9 cellular contexts compared by ENCODE assay signal in genomic region chr9:73200694-73201432, GRCh38. TPM values are rescaled to one million over a fixed set of nuclear protein-coding genes. Genes with fewer than 3 reads are reported as not detected.
DNase-seq lines count a peak whose midpoint lies in the region; ATAC-seq, FAIRE-seq and TF ChIP-seq lines count a peak whose summit lies in the region.
"Had no signal": no experiment of that assay in that cellular context is flagged by ENCODE, and none has a peak within 500 bp of the region (broad histone marks: within the 10 kb centered on the region; RNA-seq: fewer than 3 reads in every experiment).

No MANE protein-coding gene starts in this region.

- TF ChIP-seq CTCF in AG09309 (IDR thresholded peaks at IDR 0.05; ENCODE audit: control insufficient read depth, insufficient read depth, low read depth, low read length, missing control alignments) (peak; percentile 48), kidney (IDR thresholded peaks at IDR 0.05; ENCODE audit: borderline replicate concordance, extremely low read depth, insufficient read depth) (peak; percentile 38)

- H3K36me3 ChIP-seq in kidney (ENCODE audit: control insufficient read depth in 1 of 2, insufficient read depth in 2 of 2, low read length in 2 of 2) = no peaks in the 10 kb centered on the region
- H3K36me3 ChIP-seq: HAP-1 had no signal

- no peak overlapping the region for H3K4me3 ChIP-seq in AG09309 (ENCODE audit: control insufficient read depth, low read depth, low read length)
- no peak overlapping the region for H3K4me3 ChIP-seq in kidney (ENCODE audit: low read length in 2 of 2)
- H3K4me3 ChIP-seq: HAP-1 had no signal

- no peak overlapping the region for H3K27ac ChIP-seq in kidney (ENCODE audit: low read depth in 2 of 2, low read length in 2 of 2)

- H3K9ac ChIP-seq in kidney (ENCODE audit: low read length in 2 of 2) = no peak overlapping the region

- intact Hi-C loops in kidney (cut with DNase I) = no loop called here

- CTCF ChIA-PET in activated CD4-positive, alpha-beta T cell treated with anti-CD3 and anti-CD28 coated beads, Interleukin-2, amount 10 ng/mL, durations not matched to agents 7 days and 5 days (lab: Charles Lee) = interaction anchor here (1.5 kb wide), 1 partner anchor 9 kb away, joined by 3 read pairs; no protein-coding TSS in a partner anchor

- POLR2A ChIA-PET in activated CD4-positive, alpha-beta T cell treated with anti-CD3 and anti-CD28 coated beads, Interleukin-2, amount 10 ng/mL, durations not matched to agents 7 days and 5 days (lab: Charles Lee) = no interaction called here

- no peaks in the 10 kb centered on the region for H3K4me1 Mint-ChIP-seq in activated T-helper 17 cell treated with anti-CD3 and anti-CD28 coated beads, Interleukin-2, amount 50 U/mL, for 72 hours
- H3K4me1 Mint-ChIP-seq in activated CD4-positive, alpha-beta T cell treated with anti-CD3 and anti-CD28 coated beads, Interleukin-2, amount 10 ng/mL, durations not matched to agents 7 days and 5 days = no peaks in the 10 kb centered on the region

- ATAC-seq in GM18511 (IDR thresholded peaks at IDR 0.05; ENCODE audit: unreplicated experiment) (peak; percentile 60), HG02642 (IDR thresholded peaks at IDR 0.05; ENCODE audit: poor library complexity, unreplicated experiment) (no peak), HG02870 (IDR thresholded peaks at IDR 0.05; ENCODE audit: unreplicated experiment) (no peak)
- ATAC-seq in activated T-helper 17 cell treated with anti-CD3 and anti-CD28 coated beads, Interleukin-2, amount 50 U/mL, for 72 hours (replicated peaks) = peak; percentile 35

- H3K4me3 Mint-ChIP-seq in activated T-helper 17 cell treated with anti-CD3 and anti-CD28 coated beads, Interleukin-2, amount 50 U/mL, for 72 hours = no peak overlapping the region
- no peak overlapping the region for H3K4me3 Mint-ChIP-seq in activated CD4-positive, alpha-beta T cell treated with anti-CD3 and anti-CD28 coated beads, Interleukin-2, amount 10 ng/mL, durations not matched to agents 7 days and 5 days

- H3K27me3 Mint-ChIP-seq in activated T-helper 17 cell treated with anti-CD3 and anti-CD28 coated beads, Interleukin-2, amount 50 U/mL, for 72 hours = peaks cover 8% of the 10 kb centered on the region
- H3K27me3 Mint-ChIP-seq in activated CD4-positive, alpha-beta T cell treated with anti-CD3 and anti-CD28 coated beads, Interleukin-2, amount 10 ng/mL, durations not matched to agents 7 days and 5 days = peaks cover 9% of the 10 kb centered on the region

- DNase-seq in AG09309 (ENCODE audit: low read depth) = no peak
- peak; percentile 16 for DNase-seq in NCI-H1105 (lab: John Stamatoyannopoulos, UW)
- DNase-seq in kidney = no peak
- DNase-seq in activated CD4-positive, alpha-beta T cell treated with anti-CD3 and anti-CD28 coated beads, Interleukin-2, amount 10 ng/mL, durations not matched to agents 7 days and 5 days = no peak

- no peak overlapping the region for H3K27ac Mint-ChIP-seq in activated T-helper 17 cell treated with anti-CD3 and anti-CD28 coated beads, Interleukin-2, amount 50 U/mL, for 72 hours
- no peak overlapping the region for H3K27ac Mint-ChIP-seq in activated CD4-positive, alpha-beta T cell treated with anti-CD3 and anti-CD28 coated beads, Interleukin-2, amount 10 ng/mL, durations not matched to agents 7 days and 5 days

- no peaks in the 10 kb centered on the region for H3K36me3 Mint-ChIP-seq in activated T-helper 17 cell treated with anti-CD3 and anti-CD28 coated beads, Interleukin-2, amount 50 U/mL, for 72 hours (ENCODE audit: low read depth)
- H3K36me3 Mint-ChIP-seq in activated CD4-positive, alpha-beta T cell treated with anti-CD3 and anti-CD28 coated beads, Interleukin-2, amount 10 ng/mL, durations not matched to agents 7 days and 5 days (ENCODE audit: low read depth) = no peaks in the 10 kb centered on the region

- no peaks in the 10 kb centered on the region for H3K4me1 ChIP-seq in kidney (ENCODE audit: control insufficient read depth in 1 of 2, insufficient read depth in 1 of 2, low read depth in 1 of 2, low read length in 2 of 2)
- H3K4me1 ChIP-seq: HAP-1 had no signal

- no peaks in the 10 kb centered on the region for H3K9me3 Mint-ChIP-seq in activated T-helper 17 cell treated with anti-CD3 and anti-CD28 coated beads, Interleukin-2, amount 50 U/mL, for 72 hours
- H3K9me3 Mint-ChIP-seq in activated CD4-positive, alpha-beta T cell treated with anti-CD3 and anti-CD28 coated beads, Interleukin-2, amount 10 ng/mL, durations not matched to agents 7 days and 5 days = no peaks in the 10 kb centered on the region

- no peaks in the 10 kb centered on the region for H3K9me3 ChIP-seq in kidney (ENCODE audit: control insufficient read depth in 1 of 2, low read length in 2 of 2)
- H3K9me3 ChIP-seq: HAP-1 had no signal

- FAIRE-seq in kidney (lab: Jason Lieb, UNC) = peak; percentile 59

RNA-seq across cellular contexts. Expression of gene ANXA1, which starts 49.2 kb away (rescaled TPM):
- total RNA-seq in activated T-helper 17 cell treated with anti-CD3 and anti-CD28 coated beads, Interleukin-2, amount 50 U/mL, for 72 hours = 10 to 100 TPM; 50.3 to 57.1 TPM
- 250 TPM for total RNA-seq in kidney
- 65.2 TPM for polyA plus RNA-seq in kidney (ENCODE audit: insufficient read depth, low read depth, low replicate concordance)
- 100 to 1,000 TPM; 106 to 116 TPM for total RNA-seq in activated CD4-positive, alpha-beta T cell treated with anti-CD3 and anti-CD28 coated beads, Interleukin-2, amount 10 ng/mL, durations not matched to agents 7 days and 5 days

Comparison
In these comparisons a context has a peak if more than half of its experiments do, and no peak if none do; other contexts are left out.
1. ATAC-seq: peak in GM18511 (single experiment) and activated T-helper 17 cell treated with anti-CD3 and anti-CD28 coated beads, Interleukin-2, amount 50 U/mL, for 72 hours (single experiment); none in HG02642 (single experiment) and HG02870 (single experiment).